In genomic region chr15:92613841-92614240, GRCh38 we compare ENCODE assay signal across 21 cellular contexts.
"Had no signal": no experiment of that assay in that cellular context is flagged by ENCODE, and none has a peak within 500 bp of the region (broad histone marks: within the 10 kb centered on the region; RNA-seq: fewer than 3 reads in every experiment).

No MANE protein-coding gene starts in this region.

- ATAC-seq: gastroesophageal sphincter; left cardiac atrium; naive thymus-derived CD4-positive, alpha-beta T cell; psoas muscle; SK-N-SH treated with all-trans-retinoic acid at 6 μM for 48 hours; stimulated activated memory B cell treated with anti-CD40 and anti-IgM and Interleukin-4, amounts not matched to agents 10 μg/mL and 1 μg/mL and 100 μg/mL, for 72 hours had no signal

- H3K9me3 ChIP-seq: gastroesophageal sphincter, psoas muscle, right atrium auricular region had no signal

- H3K4me3 Mint-ChIP-seq: activated naive CD8-positive, alpha-beta T cell treated with anti-CD3 and anti-CD28 coated beads for 36 hours; endodermal cell; naive thymus-derived CD4-positive, alpha-beta T cell; stimulated activated memory B cell treated with anti-CD40 and anti-IgM and Interleukin-4, amounts not matched to agents 10 μg/mL and 1 μg/mL and 100 μg/mL, for 72 hours had no signal

- H3K27ac ChIP-seq: epithelial cell of prostate, psoas muscle, right atrium auricular region, skin epidermis, WERI-Rb-1 had no signal

- H3K36me3 Mint-ChIP-seq: activated naive CD8-positive, alpha-beta T cell treated with anti-CD3 and anti-CD28 coated beads for 36 hours; naive thymus-derived CD4-positive, alpha-beta T cell; stimulated activated memory B cell treated with anti-CD40 and anti-IgM and Interleukin-4, amounts not matched to agents 10 μg/mL and 1 μg/mL and 100 μg/mL, for 72 hours had no signal

- DNase-seq: activated CD4-positive, alpha-beta T cell treated with anti-CD3 and anti-CD28 coated beads, Interleukin-2, amount 50 U/mL, for 1 hour; activated CD4-positive, CD25-positive, alpha-beta regulatory T cell treated with anti-CD3 and anti-CD28 coated beads, Interleukin-2, amount 50 U/mL, for 72 hours; activated naive CD4-positive, alpha-beta T cell; activated naive CD8-positive, alpha-beta T cell treated with anti-CD3 and anti-CD28 coated beads for 36 hours; activated T-cell treated with anti-CD3 and anti-CD28 coated beads, Interleukin-2, amount 50 U/mL, for 1 hour; cortex of kidney; endodermal cell; hypothalamus; left cardiac atrium; mesendoderm; naive thymus-derived CD4-positive, alpha-beta T cell; psoas muscle; stimulated activated CD4-positive, alpha-beta T cell treated with anti-CD3 and anti-CD28 coated beads, Interleukin-1b, Interleukin-23, amount 100 ng/mL, for 48 hours; trophoblast cell; WERI-Rb-1 had no signal

- H3K4me1 Mint-ChIP-seq: naive thymus-derived CD4-positive, alpha-beta T cell; stimulated activated memory B cell treated with anti-CD40 and anti-IgM and Interleukin-4, amounts not matched to agents 10 μg/mL and 1 μg/mL and 100 μg/mL, for 72 hours had no signal

- H3K4me3 ChIP-seq: gastroesophageal sphincter, psoas muscle, right atrium auricular region, skin epidermis had no signal

- H3K9me3 Mint-ChIP-seq: activated naive CD8-positive, alpha-beta T cell treated with anti-CD3 and anti-CD28 coated beads for 36 hours; endodermal cell; naive thymus-derived CD4-positive, alpha-beta T cell; stimulated activated memory B cell treated with anti-CD40 and anti-IgM and Interleukin-4, amounts not matched to agents 10 μg/mL and 1 μg/mL and 100 μg/mL, for 72 hours had no signal

- H3K27ac Mint-ChIP-seq: activated naive CD8-positive, alpha-beta T cell treated with anti-CD3 and anti-CD28 coated beads for 36 hours; endodermal cell; naive thymus-derived CD4-positive, alpha-beta T cell; stimulated activated memory B cell treated with anti-CD40 and anti-IgM and Interleukin-4, amounts not matched to agents 10 μg/mL and 1 μg/mL and 100 μg/mL, for 72 hours had no signal

- H3K27me3 Mint-ChIP-seq: activated naive CD8-positive, alpha-beta T cell treated with anti-CD3 and anti-CD28 coated beads for 36 hours; naive thymus-derived CD4-positive, alpha-beta T cell; stimulated activated memory B cell treated with anti-CD40 and anti-IgM and Interleukin-4, amounts not matched to agents 10 μg/mL and 1 μg/mL and 100 μg/mL, for 72 hours had no signal

- H3K27me3 ChIP-seq: gastroesophageal sphincter, right atrium auricular region had no signal

- H3K36me3 ChIP-seq: gastroesophageal sphincter, right atrium auricular region had no signal
